Comparison of ENCODE assay signal across 8 cellular contexts in genomic region chr11:74449369-74449931, GRCh38. TPM values are rescaled to one million over a fixed set of nuclear protein-coding genes. Genes with fewer than 3 reads are reported as not detected.
DNase-seq lines count a peak whose midpoint lies in the region; ATAC-seq, FAIRE-seq and TF ChIP-seq lines count a peak whose summit lies in the region.

No MANE protein-coding gene starts in this region.

- peaks cover 8% of the 10 kb centered on the region for H3K4me1 Mint-ChIP-seq in activated naive CD4-positive, alpha-beta T cell treated with anti-CD3 and anti-CD28 coated beads for 36 hours (ENCODE audit: low read depth)

- no peak overlapping the region for H3K27ac Mint-ChIP-seq in activated naive CD4-positive, alpha-beta T cell treated with anti-CD3 and anti-CD28 coated beads for 36 hours

- peak overlapping the region in 3 of 10 experiments; percentile 15 to 19 (median 17); a peak in 5 of 20 replicates for H3K4me3 ChIP-seq in BLaER1 treated with 17β-estradiol and CSF1 and Interleukin-3, amounts not matched to agents 10 nM and 100 nM
- H3K4me3 ChIP-seq in PC-9 (no peak overlapping the region), psoas muscle (no peak overlapping the region)

- FAIRE-seq in GM19239 (lab: Jason Lieb, UNC) = peak; percentile 67

- H3K9me3 ChIP-seq in BLaER1 treated with 17β-estradiol and CSF1 and Interleukin-3, amounts not matched to agents 10 nM and 100 nM (replicated peaks in 1 of 11) = no peaks in the 10 kb centered on the region
- H3K9me3 ChIP-seq in PC-9 (ENCODE audit: insufficient read depth, low read depth) (no peaks in the 10 kb centered on the region), psoas muscle (no peaks in the 10 kb centered on the region)

- TF ChIP-seq CTCF in PC-9 (conservative IDR thresholded peaks at IDR 0.05) (peak; percentile 92), psoas muscle (IDR thresholded peaks at IDR 0.05) (peak; percentile 72)

- H3K36me3 Mint-ChIP-seq in activated naive CD4-positive, alpha-beta T cell treated with anti-CD3 and anti-CD28 coated beads for 36 hours (ENCODE audit: low read depth) = no peaks in the 10 kb centered on the region

- H4K20me1 ChIP-seq in BLaER1 treated with 17β-estradiol and CSF1 and Interleukin-3, amounts not matched to agents 10 nM and 100 nM = peaks cover 0 to 8% (median 0%) of the 10 kb centered on the region in 11 experiments; a peak in 4 of 22 replicates
- no peaks in the 10 kb centered on the region for H4K20me1 ChIP-seq in PC-9 (ENCODE audit: insufficient read depth)

- no peaks in the 10 kb centered on the region for H3K27me3 ChIP-seq in BLaER1 treated with 17β-estradiol and CSF1 and Interleukin-3, amounts not matched to agents 10 nM and 100 nM
- no peaks in the 10 kb centered on the region for H3K27me3 ChIP-seq in PC-9 (ENCODE audit: insufficient read depth, low read depth)
- H3K27me3 ChIP-seq in psoas muscle (ENCODE audit: insufficient read depth in 3 of 3, low read length in 2 of 3) = no peaks in the 10 kb centered on the region

- no peak overlapping the region for H3K4me3 Mint-ChIP-seq in activated naive CD4-positive, alpha-beta T cell treated with anti-CD3 and anti-CD28 coated beads for 36 hours

- no peaks in the 10 kb centered on the region for H3K36me3 ChIP-seq in BLaER1 treated with 17β-estradiol and CSF1 and Interleukin-3, amounts not matched to agents 10 nM and 100 nM
- H3K36me3 ChIP-seq in PC-9 (ENCODE audit: low read depth) = no peaks in the 10 kb centered on the region
- H3K36me3 ChIP-seq in psoas muscle (ENCODE audit: insufficient read depth in 1 of 2, low read depth in 1 of 2) = no peaks in the 10 kb centered on the region

- no TSS peak for BruUV-seq in PC-9 (replicated peaks; lab: Mats Ljungman, UMichigan)

- ATAC-seq in psoas muscle = peak; percentile 69 to 79 (median 71)
- ATAC-seq in HG03565 (IDR thresholded peaks at IDR 0.05; ENCODE audit: unreplicated experiment) = no peak

- POLR2A ChIA-PET in PC-9 (lab: Charles Lee; ENCODE audit: unreplicated experiment) = interaction anchor here (0.6 kb wide), 2 partner anchors 44 to 194 kb away, joined by 3 to 4 read pairs; no protein-coding TSS in a partner anchor

- H3K79me2 ChIP-seq in PC-9 (ENCODE audit: low read depth) = no peaks in the 10 kb centered on the region

- peak overlapping the region in 5 of 11 experiments; percentile 10 to 49 (median 25); a peak in 2 of 22 replicates for H3K9ac ChIP-seq in BLaER1 treated with 17β-estradiol and CSF1 and Interleukin-3, amounts not matched to agents 10 nM and 100 nM

- no peaks in the 10 kb centered on the region for H3K9me3 Mint-ChIP-seq in activated naive CD4-positive, alpha-beta T cell treated with anti-CD3 and anti-CD28 coated beads for 36 hours

- H3K9me2 ChIP-seq in PC-9 (ENCODE audit: insufficient read depth) = no peaks in the 10 kb centered on the region

- no peak overlapping the region for H2AFZ ChIP-seq in PC-9

- H3K27ac ChIP-seq in BLaER1 treated with 17β-estradiol and CSF1 and Interleukin-3, amounts not matched to agents 10 nM and 100 nM = peak overlapping the region in 10 of 11 experiments; percentile 29 to 73 (median 55); a peak in 19 of 22 replicates
- H3K27ac ChIP-seq in PC-9 = no peak overlapping the region
- no peak overlapping the region for H3K27ac ChIP-seq in psoas muscle

- H3K4me2 ChIP-seq in BLaER1 treated with 17β-estradiol and CSF1 and Interleukin-3, amounts not matched to agents 10 nM and 100 nM = peak overlapping the region; percentile 40 to 76 (median 60)
- no peak overlapping the region for H3K4me2 ChIP-seq in PC-9

- CTCF ChIA-PET in PC-9 (lab: Charles Lee) = interaction anchor here (0.6 to 6.2 kb wide), 18 partner anchors 10 to 479 kb away, joined by 3 to 80 read pairs (median 3); partner anchors contain the start of gene LIPT2
- CTCF ChIA-PET in activated naive CD4-positive, alpha-beta T cell treated with anti-CD3 and anti-CD28 coated beads for 36 hours (lab: Charles Lee) = interaction anchor here (0.6 to 6.5 kb wide), 30 partner anchors 9 to 485 kb away, joined by 3 to 128 read pairs (median 4); partner anchors contain the start of genes LIPT2 and PGM2L1

- H3K4me1 ChIP-seq in BLaER1 treated with 17β-estradiol and CSF1 and Interleukin-3, amounts not matched to agents 10 nM and 100 nM = peaks cover 10 to 26% (median 17%) of the 10 kb centered on the region in 10 experiments
- no peaks in the 10 kb centered on the region for H3K4me1 ChIP-seq in PC-9 (replicated peaks; ENCODE audit: insufficient read depth)
- H3K4me1 ChIP-seq in psoas muscle = peaks cover 4% of the 10 kb centered on the region

- 57 to 65% (median 65%) methylated on average over 2 of the region's 2 CpGs for WGBS in psoas muscle, 3 donors

- H3F3A ChIP-seq in PC-9 (ENCODE audit: insufficient read depth, low read depth) = no peaks in the 10 kb centered on the region

- DNase-seq in GM19239 (ENCODE audit: insufficient read length, low spot score) = peak; percentile 36
- peak; percentile 81 for DNase-seq in M059J (ENCODE audit: low read depth)
- DNase-seq in PC-9 = peak; percentile 43 to 52
- peak; percentile 52 for DNase-seq in activated naive CD4-positive, alpha-beta T cell treated with anti-CD3 and anti-CD28 coated beads for 36 hours
- DNase-seq in glomerular visceral epithelial cell (ENCODE audit: extremely low spot score) = peak; percentile 65
- no peak for DNase-seq in psoas muscle

- intact Hi-C loops in PC-9 (cut with micrococcal nuclease; ENCODE audit: unreplicated experiment) = loop anchor here (1.0 to 2.0 kb wide), 3 partner anchors 138 to 485 kb away; partner anchors contain the start of gene P4HA3
- intact Hi-C loops in activated naive CD4-positive, alpha-beta T cell treated with anti-CD3 and anti-CD28 coated beads for 36 hours (cut with micrococcal nuclease) = loop anchor here (1.0 to 2.0 kb wide), 4 partner anchors 31 to 485 kb away; no protein-coding TSS in a partner anchor
- intact Hi-C loops in psoas muscle (cut with DNase I) = loop anchor here in 1 of 2 donors (2.0 to 5.0 kb wide), 3 partner anchors 61 to 195 kb away; no protein-coding TSS in a partner anchor

- H3K27me3 Mint-ChIP-seq in activated naive CD4-positive, alpha-beta T cell treated with anti-CD3 and anti-CD28 coated beads for 36 hours (ENCODE audit: low read depth) = peaks cover 2% of the 10 kb centered on the region

RNA-seq across cellular contexts. Expression of gene KCNE3, which starts 17.9 kb away (rescaled TPM):
- 0.10 TPM in 1 of 2 replicates, not detected in the other for total RNA-seq in M059J (2014; rRNA removed; shearing (Covaris generic))
- total RNA-seq in PC-9 (2021) = 0.28 and 0.52 TPM in 2 replicates
- not detected for total RNA-seq in activated naive CD4-positive, alpha-beta T cell treated with anti-CD3 and anti-CD28 coated beads for 36 hours
- 1 to 10 TPM; 1.0 to 3.3 (median 1.4) TPM for total RNA-seq in psoas muscle
- polyA plus RNA-seq in psoas muscle = under 1 TPM; 0.21 to 0.80 (median 0.72) TPM

RNA-seq across cellular contexts. Expression of gene LIPT2, which starts 44.1 kb away (rescaled TPM):
- 5.3 and 8.9 TPM in 2 replicates for total RNA-seq in M059J (2014; rRNA removed; shearing (Covaris generic))
- total RNA-seq in PC-9 (2021) (5.8 and 6.8 TPM in 2 replicates), psoas muscle (1 to 10 TPM; 4.0 to 5.4 (median 4.4) TPM)
- total RNA-seq in activated naive CD4-positive, alpha-beta T cell treated with anti-CD3 and anti-CD28 coated beads for 36 hours = 1 to 10 TPM; 3.1 to 5.6 TPM
- 1 to 10 TPM in 2 of 3 donors, under 1 TPM in 1; 0.94 to 4.5 (median 2.1) TPM for polyA plus RNA-seq in psoas muscle

RNA-seq across cellular contexts. Expression of gene PGM2L1, which starts 51.2 kb away (rescaled TPM):
- total RNA-seq in M059J (2014; rRNA removed; shearing (Covaris generic)) = 7.0 and 11.9 TPM in 2 replicates
- total RNA-seq in PC-9 (2021) = 7.3 and 7.8 TPM in 2 replicates
- 10 to 100 TPM; 11.9 to 13.4 TPM for total RNA-seq in activated naive CD4-positive, alpha-beta T cell treated with anti-CD3 and anti-CD28 coated beads for 36 hours
- 10 to 100 TPM in 2 of 4 donors, 1 to 10 TPM in 2; 9.1 to 10.9 (median 10.2) TPM for total RNA-seq in psoas muscle
- 1 to 10 TPM; 2.8 to 9.8 (median 3.6) TPM for polyA plus RNA-seq in psoas muscle

Comparison
In these comparisons a context has a peak if more than half of its experiments do, and no peak if none do; other contexts are left out.
1. H3K27ac ChIP-seq: peak in BLaER1 treated with 17β-estradiol and CSF1 and Interleukin-3, amounts not matched to agents 10 nM and 100 nM (10 of 11); none in PC-9 (single experiment) and psoas muscle (single experiment).
2. DNase-seq: peak in GM19239 (single experiment), M059J (single experiment), PC-9 (2 of 2), activated naive CD4-positive, alpha-beta T cell treated with anti-CD3 and anti-CD28 coated beads for 36 hours (single experiment) and glomerular visceral epithelial cell (single experiment); none in psoas muscle (0 of 2).